ENCODE assay signal across 8 cellular contexts in the genomic region with DNA sequence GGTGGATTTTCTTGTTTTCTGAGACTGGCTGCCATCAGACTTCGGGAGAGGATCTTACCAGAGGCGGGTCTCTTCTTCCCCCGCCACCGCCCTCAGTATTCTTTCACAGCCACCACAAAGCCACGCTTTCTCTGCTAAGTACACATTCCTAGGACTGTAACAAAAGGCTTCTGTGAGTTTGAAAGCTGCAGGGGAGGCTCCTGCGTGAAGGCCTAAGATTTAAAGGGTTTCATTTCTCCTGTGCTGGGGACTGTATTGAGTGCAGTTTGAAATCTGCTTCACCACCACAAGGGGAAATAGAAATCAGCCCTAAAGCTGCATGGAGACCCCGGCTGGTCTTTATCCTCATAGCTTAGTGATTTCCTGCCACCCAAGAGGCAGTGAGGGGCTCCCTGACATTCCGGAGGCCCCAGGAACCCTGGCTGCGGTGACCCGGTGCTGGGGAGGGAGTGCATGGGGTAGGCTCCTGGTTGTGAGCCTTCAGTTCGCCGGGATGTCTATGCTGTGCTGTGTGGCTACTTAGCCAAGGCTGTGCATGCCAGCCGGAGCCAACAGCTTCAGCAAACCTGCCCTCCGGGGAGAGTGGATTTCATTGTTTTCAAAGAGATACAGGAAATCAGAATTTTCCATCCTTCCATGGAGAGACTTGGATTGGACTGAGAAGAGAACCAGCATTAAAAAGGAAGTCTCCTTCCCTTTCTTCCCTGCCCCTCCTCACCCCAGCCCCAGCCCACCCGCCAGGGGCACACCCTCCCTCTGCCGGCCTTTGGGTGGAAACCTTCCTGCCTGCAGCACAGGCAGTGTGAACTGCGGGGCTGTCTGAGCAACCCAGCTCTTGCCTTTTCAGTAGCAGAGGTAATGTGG.
DNase-seq lines count a peak whose midpoint lies in the region; ATAC-seq and TF ChIP-seq lines count a peak whose summit lies in the region.

No MANE protein-coding gene starts in this region.

- DNase-seq in GDM1 (lab: John Stamatoyannopoulos, UW) (peak; percentile 46), Kasumi-1 (lab: John Stamatoyannopoulos, UW) (peak; percentile 28 to 35), heart left ventricle (peak; percentile 47 to 80 (median 57)), posterior cingulate gyrus (peak in 7 of 10 donors; percentile 34 to 89 (median 56))
- DNase-seq in activated CD4-positive, alpha-beta memory T cell treated with anti-CD3 and anti-CD28 coated beads, Interleukin-2, amount 10 ng/mL, durations not matched to agents 7 days and 5 days: peak; percentile 22
- DNase-seq in stimulated activated CD4-positive, alpha-beta T cell treated with anti-CD3 and anti-CD28 coated beads, Interleukin-2, amount 100 ng/mL, for 48 hours: no peak

- 19 to 42% (median 37%) methylated on average over 14 to 17 of the region's 17 CpGs for WGBS in heart left ventricle, 4 donors

- TF ChIP-seq CTCF in heart left ventricle (IDR thresholded peaks at IDR 0.05): peak in 7 of 12 donors; percentile 4 to 36 (median 14)

- H3K4me3 Mint-ChIP-seq in activated CD4-positive, alpha-beta memory T cell treated with anti-CD3 and anti-CD28 coated beads, Interleukin-2, amount 10 ng/mL, durations not matched to agents 7 days and 5 days: no peak overlapping the region

- peak overlapping the region; percentile 66 to 89 (median 76) for H3K27ac ChIP-seq in heart left ventricle

- H3K9me3 ChIP-seq in heart left ventricle: no peaks in the 10 kb centered on the region

- intact Hi-C loops in heart left ventricle (cut with DNase I) (loop anchor here in 4 of 10 donors (2.0 to 10.0 kb wide), 5 partner anchors 45 to 162 kb away; no protein-coding TSS in a partner anchor), posterior cingulate gyrus (cut with DNase I) (no loop called here)

- TF ChIP-seq POLR2A in heart left ventricle (IDR thresholded peaks at IDR 0.05): no peak

- peak overlapping the region; percentile 52 for H3K27ac Mint-ChIP-seq in activated CD4-positive, alpha-beta memory T cell treated with anti-CD3 and anti-CD28 coated beads, Interleukin-2, amount 10 ng/mL, durations not matched to agents 7 days and 5 days

- no peaks in the 10 kb centered on the region for H3K27me3 Mint-ChIP-seq in activated CD4-positive, alpha-beta memory T cell treated with anti-CD3 and anti-CD28 coated beads, Interleukin-2, amount 10 ng/mL, durations not matched to agents 7 days and 5 days

- H3K27me3 ChIP-seq in heart left ventricle: no peaks in the 10 kb centered on the region

- H3K9me3 Mint-ChIP-seq in activated CD4-positive, alpha-beta memory T cell treated with anti-CD3 and anti-CD28 coated beads, Interleukin-2, amount 10 ng/mL, durations not matched to agents 7 days and 5 days: no peaks in the 10 kb centered on the region

- peaks cover 48% of the 10 kb centered on the region for H3K4me1 Mint-ChIP-seq in activated CD4-positive, alpha-beta memory T cell treated with anti-CD3 and anti-CD28 coated beads, Interleukin-2, amount 10 ng/mL, durations not matched to agents 7 days and 5 days

- H3K36me3 ChIP-seq in heart left ventricle: no peaks in the 10 kb centered on the region

- peak overlapping the region in 10 of 12 donors; percentile 12 to 47 (median 31) for H3K4me3 ChIP-seq in heart left ventricle

- CTCF ChIA-PET in activated CD4-positive, alpha-beta memory T cell treated with anti-CD3 and anti-CD28 coated beads, Interleukin-2, amount 10 ng/mL, durations not matched to agents 7 days and 5 days (lab: Charles Lee): interaction anchor here (1.0 to 2.1 kb wide), 7 partner anchors 9 to 233 kb away, joined by 3 to 8 read pairs (median 4); no protein-coding TSS in a partner anchor

- POLR2A ChIA-PET in activated CD4-positive, alpha-beta memory T cell treated with anti-CD3 and anti-CD28 coated beads, Interleukin-2, amount 10 ng/mL, durations not matched to agents 7 days and 5 days (lab: Charles Lee): interaction anchor here (0.5 to 3.0 kb wide), 3 partner anchors 163 to 258 kb away, joined by 3 to 11 read pairs (median 4); a partner anchor contains a TSS

- peaks cover 26% of the 10 kb centered on the region for H3K36me3 Mint-ChIP-seq in activated CD4-positive, alpha-beta memory T cell treated with anti-CD3 and anti-CD28 coated beads, Interleukin-2, amount 10 ng/mL, durations not matched to agents 7 days and 5 days (ENCODE audit: low read depth)

- H3K4me1 ChIP-seq in heart left ventricle: peaks cover 4 to 74% (median 51%) of the 10 kb centered on the region in 12 donors

- peak; percentile 72 for ATAC-seq in GM21390 (IDR thresholded peaks at IDR 0.05; ENCODE audit: unreplicated experiment)
- peak; percentile 62 to 82 (median 78) for ATAC-seq in heart left ventricle
- no peak for ATAC-seq in HG03439 (IDR thresholded peaks at IDR 0.05; ENCODE audit: unreplicated experiment)

Comparison
In these comparisons a context has a peak if more than half of its experiments do, and no peak if none do; other contexts are left out.
1. DNase-seq: peak in GDM1 (single experiment), Kasumi-1 (2 of 2), activated CD4-positive, alpha-beta memory T cell treated with anti-CD3 and anti-CD28 coated beads, Interleukin-2, amount 10 ng/mL, durations not matched to agents 7 days and 5 days (single experiment), heart left ventricle (5 of 5) and posterior cingulate gyrus (7 of 10); none in stimulated activated CD4-positive, alpha-beta T cell treated with anti-CD3 and anti-CD28 coated beads, Interleukin-2, amount 100 ng/mL, for 48 hours (0 of 2).